Comparison of ENCODE assay signal across 1 cellular context in genomic region chr4:150982557-150983233, GRCh38.
TF ChIP-seq lines count a peak whose summit lies in the region.

No MANE protein-coding gene starts in this region.

TF ChIP-seq in GM23338, 12 proteins besides CTCF, POLR2A, EP300 and RAD21 (continued from another document):
- TF ChIP-seq, protein P1, sequence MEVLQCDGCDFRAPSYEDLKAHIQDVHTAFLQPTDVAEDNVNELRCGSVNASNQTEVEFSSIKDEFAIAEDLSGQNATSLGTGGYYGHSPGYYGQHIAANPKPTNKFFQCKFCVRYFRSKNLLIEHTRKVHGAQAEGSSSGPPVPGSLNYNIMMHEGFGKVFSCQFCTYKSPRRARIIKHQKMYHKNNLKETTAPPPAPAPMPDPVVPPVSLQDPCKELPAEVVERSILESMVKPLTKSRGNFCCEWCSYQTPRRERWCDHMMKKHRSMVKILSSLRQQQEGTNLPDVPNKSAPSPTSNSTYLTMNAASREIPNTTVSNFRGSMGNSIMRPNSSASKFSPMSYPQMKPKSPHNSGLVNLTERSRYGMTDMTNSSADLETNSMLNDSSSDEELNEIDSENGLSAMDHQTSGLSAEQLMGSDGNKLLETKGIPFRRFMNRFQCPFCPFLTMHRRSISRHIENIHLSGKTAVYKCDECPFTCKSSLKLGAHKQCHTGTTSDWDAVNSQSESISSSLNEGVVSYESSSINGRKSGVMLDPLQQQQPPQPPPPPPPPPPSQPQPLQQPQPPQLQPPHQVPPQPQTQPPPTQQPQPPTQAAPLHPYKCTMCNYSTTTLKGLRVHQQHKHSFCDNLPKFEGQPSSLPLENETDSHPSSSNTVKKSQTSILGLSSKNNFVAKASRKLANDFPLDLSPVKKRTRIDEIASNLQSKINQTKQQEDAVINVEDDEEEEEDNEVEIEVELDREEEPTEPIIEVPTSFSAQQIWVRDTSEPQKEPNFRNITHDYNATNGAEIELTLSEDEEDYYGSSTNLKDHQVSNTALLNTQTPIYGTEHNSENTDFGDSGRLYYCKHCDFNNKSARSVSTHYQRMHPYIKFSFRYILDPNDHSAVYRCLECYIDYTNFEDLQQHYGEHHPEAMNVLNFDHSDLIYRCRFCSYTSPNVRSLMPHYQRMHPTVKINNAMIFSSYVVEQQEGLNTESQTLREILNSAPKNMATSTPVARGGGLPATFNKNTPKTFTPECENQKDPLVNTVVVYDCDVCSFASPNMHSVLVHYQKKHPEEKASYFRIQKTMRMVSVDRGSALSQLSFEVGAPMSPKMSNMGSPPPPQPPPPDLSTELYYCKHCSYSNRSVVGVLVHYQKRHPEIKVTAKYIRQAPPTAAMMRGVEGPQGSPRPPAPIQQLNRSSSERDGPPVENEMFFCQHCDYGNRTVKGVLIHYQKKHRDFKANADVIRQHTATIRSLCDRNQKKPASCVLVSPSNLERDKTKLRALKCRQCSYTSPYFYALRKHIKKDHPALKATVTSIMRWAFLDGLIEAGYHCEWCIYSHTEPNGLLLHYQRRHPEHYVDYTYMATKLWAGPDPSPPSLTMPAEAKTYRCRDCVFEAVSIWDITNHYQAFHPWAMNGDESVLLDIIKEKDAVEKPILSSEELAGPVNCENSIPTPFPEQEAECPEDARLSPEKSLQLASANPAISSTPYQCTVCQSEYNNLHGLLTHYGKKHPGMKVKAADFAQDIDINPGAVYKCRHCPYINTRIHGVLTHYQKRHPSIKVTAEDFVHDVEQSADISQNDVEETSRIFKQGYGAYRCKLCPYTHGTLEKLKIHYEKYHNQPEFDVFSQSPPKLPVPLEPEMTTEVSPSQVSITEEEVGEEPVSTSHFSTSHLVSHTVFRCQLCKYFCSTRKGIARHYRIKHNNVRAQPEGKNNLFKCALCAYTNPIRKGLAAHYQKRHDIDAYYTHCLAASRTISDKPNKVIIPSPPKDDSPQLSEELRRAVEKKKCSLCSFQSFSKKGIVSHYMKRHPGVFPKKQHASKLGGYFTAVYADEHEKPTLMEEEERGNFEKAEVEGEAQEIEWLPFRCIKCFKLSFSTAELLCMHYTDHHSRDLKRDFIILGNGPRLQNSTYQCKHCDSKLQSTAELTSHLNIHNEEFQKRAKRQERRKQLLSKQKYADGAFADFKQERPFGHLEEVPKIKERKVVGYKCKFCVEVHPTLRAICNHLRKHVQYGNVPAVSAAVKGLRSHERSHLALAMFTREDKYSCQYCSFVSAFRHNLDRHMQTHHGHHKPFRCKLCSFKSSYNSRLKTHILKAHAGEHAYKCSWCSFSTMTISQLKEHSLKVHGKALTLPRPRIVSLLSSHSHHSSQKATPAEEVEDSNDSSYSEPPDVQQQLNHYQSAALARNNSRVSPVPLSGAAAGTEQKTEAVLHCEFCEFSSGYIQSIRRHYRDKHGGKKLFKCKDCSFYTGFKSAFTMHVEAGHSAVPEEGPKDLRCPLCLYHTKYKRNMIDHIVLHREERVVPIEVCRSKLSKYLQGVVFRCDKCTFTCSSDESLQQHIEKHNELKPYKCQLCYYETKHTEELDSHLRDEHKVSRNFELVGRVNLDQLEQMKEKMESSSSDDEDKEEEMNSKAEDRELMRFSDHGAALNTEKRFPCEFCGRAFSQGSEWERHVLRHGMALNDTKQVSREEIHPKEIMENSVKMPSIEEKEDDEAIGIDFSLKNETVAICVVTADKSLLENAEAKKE (CRISPR knock-in tag; IDR thresholded peaks at IDR 0.05), result no peak
- TF ChIP-seq EZH2phosphoT487 (IDR thresholded peaks at IDR 0.05; ENCODE audit: unreplicated experiment), result no peak
- TF ChIP-seq ZNF331 (CRISPR knock-in tag; IDR thresholded peaks at IDR 0.05; ENCODE audit: low read depth), result no peak
- no peak for TF ChIP-seq STAT1 (IDR thresholded peaks at IDR 0.05; ENCODE audit: unreplicated experiment)
